Comparison of ENCODE assay signal across 21 cellular contexts in the genomic region with DNA sequence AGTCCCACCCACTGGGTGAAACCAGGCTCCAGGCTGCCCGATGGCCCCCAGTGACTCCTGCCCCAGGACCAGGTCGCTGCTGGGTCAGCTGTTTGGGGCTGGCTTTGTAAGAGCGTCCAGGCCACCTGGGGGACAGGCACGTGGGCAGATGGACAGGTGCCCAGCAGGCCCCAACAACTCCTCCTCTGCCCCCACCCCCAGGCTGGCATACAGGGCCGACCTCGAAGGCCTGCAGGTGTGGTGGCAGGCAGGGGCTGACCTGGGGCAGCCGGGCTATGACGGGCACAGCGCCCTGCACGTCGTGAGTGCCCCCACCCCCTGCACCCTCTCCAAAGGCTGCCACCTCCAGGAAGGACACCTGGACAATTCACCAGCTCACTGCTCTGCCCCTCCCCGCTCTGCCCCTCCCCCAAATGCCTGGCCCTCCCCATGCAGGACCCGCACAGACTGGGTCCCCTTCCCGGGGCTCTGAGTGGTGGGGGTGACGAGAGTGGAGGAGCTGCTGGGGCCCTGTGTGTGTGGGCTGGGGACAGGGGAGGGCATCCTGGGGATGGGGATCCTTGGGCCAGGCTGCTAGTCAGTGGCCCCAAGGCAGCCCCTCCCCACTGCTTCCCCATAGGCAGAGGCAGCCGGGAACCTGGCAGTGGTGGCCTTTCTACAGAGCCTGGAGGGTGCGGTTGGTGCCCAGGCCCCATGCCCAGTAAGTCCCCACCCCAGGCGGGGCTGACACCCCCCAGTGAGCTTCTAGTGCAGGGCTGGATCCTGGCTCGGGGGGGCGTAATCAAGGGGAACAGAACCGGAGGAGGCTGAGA. TPM values are rescaled to one million over a fixed set of nuclear protein-coding genes. Genes with fewer than 3 reads are reported as not detected.
DNase-seq lines count a peak whose midpoint lies in the region; ATAC-seq, FAIRE-seq and TF ChIP-seq lines count a peak whose summit lies in the region.
"Had no signal": no experiment of that assay in that cellular context is flagged by ENCODE, and none has a peak within 500 bp of the region (broad histone marks: within the 10 kb centered on the region; RNA-seq: fewer than 3 reads in every experiment).

No MANE protein-coding gene starts in this region.

- no peak overlapping the region for H3K27ac Mint-ChIP-seq in glutamatergic neuron (ENCODE audit: unreplicated experiment)
- H3K27ac Mint-ChIP-seq in CD8-positive, alpha-beta T cell, result no peak overlapping the region
- H3K27ac Mint-ChIP-seq: CD8-positive, alpha-beta memory T cell had no signal

- peaks cover 14% of the 10 kb centered on the region for H3K27me3 Mint-ChIP-seq in glutamatergic neuron (ENCODE audit: unreplicated experiment)
- H3K27me3 Mint-ChIP-seq in CD8-positive, alpha-beta T cell (ENCODE audit: low read depth), result peaks cover 10% of the 10 kb centered on the region

- no peak for TF ChIP-seq EP300 in ovary (IDR thresholded peaks at IDR 0.05)

- TF ChIP-seq POLR2A in ovary (IDR thresholded peaks at IDR 0.05) (no peak), GM12891 (IDR thresholded peaks at IDR 0.05; ENCODE audit: low read depth, low read length) (no peak)

- no peaks in the 10 kb centered on the region for H3K4me1 Mint-ChIP-seq in glutamatergic neuron (ENCODE audit: low read depth, unreplicated experiment)
- no peaks in the 10 kb centered on the region for H3K4me1 Mint-ChIP-seq in CD8-positive, alpha-beta T cell (ENCODE audit: low read depth)

- H3K4me1 ChIP-seq in ovary (ENCODE audit: insufficient read depth), result peaks cover 2% of the 10 kb centered on the region
- no peaks in the 10 kb centered on the region for H3K4me1 ChIP-seq in CD8-positive, alpha-beta T cell (ENCODE audit: insufficient read depth, low read length)

- intact Hi-C loops in ovary (cut with DNase I), result no loop called here
- intact Hi-C loops in CD8-positive, alpha-beta T cell (cut with DNase I, micrococcal nuclease), result no loop called here

- TF ChIP-seq CTCF in glutamatergic neuron (IDR thresholded peaks at IDR 0.05; ENCODE audit: partially characterized antibody, unreplicated experiment) (no peak), ovary (IDR thresholded peaks at IDR 0.05) (no peak)
- TF ChIP-seq CTCF in CD8-positive, alpha-beta T cell (IDR thresholded peaks at IDR 0.05), result no peak

- H3K9me3 ChIP-seq in ovary, result no peaks in the 10 kb centered on the region
- H3K9me3 ChIP-seq in CD8-positive, alpha-beta T cell (ENCODE audit: low read length), result no peaks in the 10 kb centered on the region

- no peaks in the 10 kb centered on the region for H3K36me3 ChIP-seq in ovary
- H3K36me3 ChIP-seq in CD8-positive, alpha-beta T cell (ENCODE audit: insufficient read depth, low read length), result no peaks in the 10 kb centered on the region

- CTCF ChIA-PET in CD8-positive, alpha-beta T cell (lab: Charles Lee), result no interaction called here

- POLR2A ChIA-PET in CD8-positive, alpha-beta T cell (lab: Charles Lee), result no interaction called here

- H3K9me3 Mint-ChIP-seq in glutamatergic neuron (ENCODE audit: unreplicated experiment), result peaks cover 1% of the 10 kb centered on the region
- no peaks in the 10 kb centered on the region for H3K9me3 Mint-ChIP-seq in CD8-positive, alpha-beta T cell
- H3K9me3 Mint-ChIP-seq: CD8-positive, alpha-beta memory T cell had no signal

- no peaks in the 10 kb centered on the region for H3K36me3 Mint-ChIP-seq in glutamatergic neuron (ENCODE audit: unreplicated experiment)
- H3K36me3 Mint-ChIP-seq in CD8-positive, alpha-beta T cell, result no peaks in the 10 kb centered on the region
- H3K36me3 Mint-ChIP-seq: CD8-positive, alpha-beta memory T cell had no signal

- ATAC-seq in CD8-positive, alpha-beta T cell, result no peak
- ATAC-seq: K562 had no signal

- no peak overlapping the region for H3K4me3 Mint-ChIP-seq in glutamatergic neuron (ENCODE audit: unreplicated experiment)
- H3K4me3 Mint-ChIP-seq in CD8-positive, alpha-beta T cell, result no peak overlapping the region
- H3K4me3 Mint-ChIP-seq: CD8-positive, alpha-beta memory T cell had no signal

- no peak for FAIRE-seq in GM12891 (lab: Jason Lieb, UNC)
- FAIRE-seq: K562, small intestine had no signal

- no peaks in the 10 kb centered on the region for H3K27me3 ChIP-seq in ovary
- H3K27me3 ChIP-seq in CD8-positive, alpha-beta T cell (ENCODE audit: insufficient read depth, low read length), result no peaks in the 10 kb centered on the region

- peak; percentile 1 for DNase-seq in stimulated activated CD4-positive, alpha-beta T cell treated with anti-CD3 and anti-CD28 coated beads, Interleukin-1b, Interleukin-23, amount 100 ng/mL, for 48 hours
- DNase-seq in stimulated activated CD4-positive, alpha-beta T cell treated with anti-CD3 and anti-CD28 coated beads, Interleukin-12 subunit alpha, Interleukin-12 subunit beta, amount 100 ng/mL, for 4 hours, result no peak
- DNase-seq in glutamatergic neuron (peak; percentile 15), ovary (peak in 4 of 5 donors; percentile 7 to 16 (median 14)), GM12891 (ENCODE audit: insufficient read length, low spot score) (no peak), epidermal melanocyte (ENCODE audit: insufficient read length, low spot score) (no peak), COLO668 (lab: John Stamatoyannopoulos, UW; ENCODE audit: unreplicated experiment) (no peak)
- no peak for DNase-seq in CD8-positive, alpha-beta T cell
- DNase-seq: activated CD4-positive, alpha-beta T cell treated with anti-CD3 and anti-CD28 coated beads, Interleukin-2, amount 50 U/mL, for 1 hour; activated gamma-delta T cell treated with Interleukin-2 at 50 U/mL for 16 hours; central memory CD4-positive, alpha-beta T cell; DMS79; effector CD4-positive, alpha-beta T cell; NCI-H2029 treated with DMSO at 0.1 percent for 48 hours; NCI-H446 treated with DMSO at 0.1 percent for 48 hours; small intestine; stimulated activated CD8-positive, alpha-beta memory T cell treated with anti-CD3 and anti-CD28 coated beads, Interleukin-4, amount 100 ng/mL, for 48 hours; SW 1271 had no signal

- 76 to 85% (median 78%) methylated on average over 21 of the region's 21 CpGs for WGBS in ovary, 3 donors

- no peak overlapping the region for H3K27ac ChIP-seq in ovary
- H3K27ac ChIP-seq in CD8-positive, alpha-beta T cell (ENCODE audit: low read depth, low read length), result no peak overlapping the region

- H3K4me3 ChIP-seq in ovary, result no peak overlapping the region
- no peak overlapping the region for H3K4me3 ChIP-seq in CD8-positive, alpha-beta T cell (ENCODE audit: low read depth, low read length)
- H3K4me3 ChIP-seq: K562 had no signal

TF ChIP-seq in GM12891, 5 proteins besides CTCF, POLR2A, EP300 and RAD21:
- TF ChIP-seq SPI1 (IDR thresholded peaks at IDR 0.05; ENCODE audit: low read depth, low read length) (no peak), PAX5 (IDR thresholded peaks at IDR 0.05; ENCODE audit: insufficient read depth, low read length, severe bottlenecking) (no peak), TAF1 (IDR thresholded peaks at IDR 0.05; ENCODE audit: low read depth, low read length) (no peak), POLR2AphosphoS5 (IDR thresholded peaks at IDR 0.05; ENCODE audit: low read depth, low read length) (no peak), POU2F2 (IDR thresholded peaks at IDR 0.05; ENCODE audit: low read depth, low read length) (no peak)

RNA-seq across cellular contexts. Expression of gene ASPG, which starts 26.0 kb away (rescaled TPM):
- total RNA-seq in glutamatergic neuron (ENCODE audit: unreplicated experiment), result not detected
- total RNA-seq in ovary, result 10 to 100 TPM; 10.5 to 28.8 (median 19.8) TPM
- 10 to 100 TPM in 1 of 2 donors, under 1 TPM in 1; 0.45 to 11.0 TPM for polyA plus RNA-seq in ovary
- not detected for polyA plus RNA-seq in GM12891 (2012; ENCODE audit: low read depth, missing spikeins)
- total RNA-seq in CD8-positive, alpha-beta T cell, result not detected
- total RNA-seq: CD8-positive, alpha-beta memory T cell; lung microvascular endothelial cell had no signal
- polyA plus RNA-seq: CD8-positive, alpha-beta memory T cell; K562 had no signal

RNA-seq across cellular contexts. Expression of gene KIF26A, which starts 26.9 kb away (rescaled TPM):
- total RNA-seq in glutamatergic neuron (ENCODE audit: unreplicated experiment), result 5.9 TPM
- 10 to 100 TPM in 3 of 7 donors, 1 to 10 TPM in 4; 1.4 to 16.8 (median 6.4) TPM for total RNA-seq in ovary
- polyA plus RNA-seq in ovary, result 1 to 10 TPM in 1 of 2 donors, under 1 TPM in 1; 0.32 to 5.3 TPM
- polyA plus RNA-seq in GM12891 (2012; ENCODE audit: low read depth, missing spikeins), result 0.03 TPM
- under 1 TPM; 0.25 to 0.33 TPM for total RNA-seq in CD8-positive, alpha-beta T cell
- polyA plus RNA-seq: CD8-positive, alpha-beta memory T cell; K562 had no signal

Comparison
In these comparisons a context has a peak if more than half of its experiments do, and no peak if none do; other contexts are left out.
1. DNase-seq: peak in stimulated activated CD4-positive, alpha-beta T cell treated with anti-CD3 and anti-CD28 coated beads, Interleukin-1b, Interleukin-23, amount 100 ng/mL, for 48 hours (single experiment), glutamatergic neuron (single experiment) and ovary (4 of 5); none in stimulated activated CD4-positive, alpha-beta T cell treated with anti-CD3 and anti-CD28 coated beads, Interleukin-12 subunit alpha, Interleukin-12 subunit beta, amount 100 ng/mL, for 4 hours (single experiment), GM12891 (single experiment), epidermal melanocyte (single experiment), CD8-positive, alpha-beta T cell (0 of 7) and COLO668 (single experiment).
2. RNA of gene ASPG, which starts 26.0 kb away (total RNA-seq): 10.5 to 28.8 TPM in ovary; not detected in CD8-positive, alpha-beta T cell and not detected in glutamatergic neuron (single experiment); every median in the first group is over 4 times any median in the second.